In the genomic region with DNA sequence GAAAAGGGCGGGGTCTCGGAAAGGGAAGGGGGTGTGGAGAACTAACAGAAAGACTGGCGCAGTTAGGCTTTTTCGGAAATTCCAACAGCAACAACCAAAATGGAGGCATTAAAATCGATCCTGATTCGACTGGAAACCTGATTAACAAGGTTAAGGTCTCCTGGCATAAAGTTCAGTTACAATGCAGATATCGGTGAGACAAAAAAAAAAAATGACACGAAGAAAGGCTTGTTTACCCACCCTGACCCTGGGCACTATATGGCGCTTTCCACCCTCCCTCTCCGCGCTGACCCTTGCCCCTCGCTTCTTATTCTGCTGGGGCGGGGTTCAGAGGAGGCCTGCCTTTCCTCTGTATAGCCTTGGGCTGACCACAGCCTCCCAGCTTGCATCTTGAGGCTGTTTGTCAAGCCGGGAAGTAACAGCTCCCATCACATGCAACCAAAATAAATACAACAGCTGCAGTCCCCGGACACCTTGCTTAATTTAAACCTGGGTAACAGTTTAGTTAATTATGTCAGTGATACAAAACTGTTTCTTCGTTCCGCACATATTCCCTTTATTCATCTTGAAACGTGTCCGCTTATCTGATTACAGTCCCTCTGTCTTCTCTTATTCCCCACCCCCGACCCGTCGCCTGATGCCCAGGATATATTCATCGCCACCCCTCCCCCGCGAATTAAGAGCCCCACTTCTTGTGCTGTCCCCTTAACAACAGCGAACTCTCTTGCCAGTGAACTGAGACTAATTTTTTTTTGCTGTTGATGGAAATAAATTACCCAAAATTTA, we compare ENCODE assay signal across 1 cellular context.
TF ChIP-seq lines count a peak whose summit lies in the region.

No MANE protein-coding gene starts in this region.

TF ChIP-seq in HepG2, 621 proteins besides CTCF, POLR2A, EP300 and RAD21 (continued from another document and continues in another):
- TF ChIP-seq, protein P1, sequence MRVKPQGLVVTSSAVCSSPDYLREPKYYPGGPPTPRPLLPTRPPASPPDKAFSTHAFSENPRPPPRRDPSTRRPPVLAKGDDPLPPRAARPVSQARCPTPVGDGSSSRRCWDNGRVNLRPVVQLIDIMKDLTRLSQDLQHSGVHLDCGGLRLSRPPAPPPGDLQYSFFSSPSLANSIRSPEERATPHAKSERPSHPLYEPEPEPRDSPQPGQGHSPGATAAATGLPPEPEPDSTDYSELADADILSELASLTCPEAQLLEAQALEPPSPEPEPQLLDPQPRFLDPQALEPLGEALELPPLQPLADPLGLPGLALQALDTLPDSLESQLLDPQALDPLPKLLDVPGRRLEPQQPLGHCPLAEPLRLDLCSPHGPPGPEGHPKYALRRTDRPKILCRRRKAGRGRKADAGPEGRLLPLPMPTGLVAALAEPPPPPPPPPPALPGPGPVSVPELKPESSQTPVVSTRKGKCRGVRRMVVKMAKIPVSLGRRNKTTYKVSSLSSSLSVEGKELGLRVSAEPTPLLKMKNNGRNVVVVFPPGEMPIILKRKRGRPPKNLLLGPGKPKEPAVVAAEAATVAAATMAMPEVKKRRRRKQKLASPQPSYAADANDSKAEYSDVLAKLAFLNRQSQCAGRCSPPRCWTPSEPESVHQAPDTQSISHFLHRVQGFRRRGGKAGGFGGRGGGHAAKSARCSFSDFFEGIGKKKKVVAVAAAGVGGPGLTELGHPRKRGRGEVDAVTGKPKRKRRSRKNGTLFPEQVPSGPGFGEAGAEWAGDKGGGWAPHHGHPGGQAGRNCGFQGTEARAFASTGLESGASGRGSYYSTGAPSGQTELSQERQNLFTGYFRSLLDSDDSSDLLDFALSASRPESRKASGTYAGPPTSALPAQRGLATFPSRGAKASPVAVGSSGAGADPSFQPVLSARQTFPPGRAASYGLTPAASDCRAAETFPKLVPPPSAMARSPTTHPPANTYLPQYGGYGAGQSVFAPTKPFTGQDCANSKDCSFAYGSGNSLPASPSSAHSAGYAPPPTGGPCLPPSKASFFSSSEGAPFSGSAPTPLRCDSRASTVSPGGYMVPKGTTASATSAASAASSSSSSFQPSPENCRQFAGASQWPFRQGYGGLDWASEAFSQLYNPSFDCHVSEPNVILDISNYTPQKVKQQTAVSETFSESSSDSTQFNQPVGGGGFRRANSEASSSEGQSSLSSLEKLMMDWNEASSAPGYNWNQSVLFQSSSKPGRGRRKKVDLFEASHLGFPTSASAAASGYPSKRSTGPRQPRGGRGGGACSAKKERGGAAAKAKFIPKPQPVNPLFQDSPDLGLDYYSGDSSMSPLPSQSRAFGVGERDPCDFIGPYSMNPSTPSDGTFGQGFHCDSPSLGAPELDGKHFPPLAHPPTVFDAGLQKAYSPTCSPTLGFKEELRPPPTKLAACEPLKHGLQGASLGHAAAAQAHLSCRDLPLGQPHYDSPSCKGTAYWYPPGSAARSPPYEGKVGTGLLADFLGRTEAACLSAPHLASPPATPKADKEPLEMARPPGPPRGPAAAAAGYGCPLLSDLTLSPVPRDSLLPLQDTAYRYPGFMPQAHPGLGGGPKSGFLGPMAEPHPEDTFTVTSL (CRISPR knock-in tag; IDR thresholded peaks at IDR 0.05; ENCODE audit: borderline replicate concordance), result 0 out of 2 replicates have a peak, but pooled peaks have one; percentile 48
- peak; percentile 36 for TF ChIP-seq YY1 (IDR thresholded peaks at IDR 0.05; ENCODE audit: insufficient read depth, insufficient replicate concordance, low read depth, low read length)
- TF ChIP-seq TCF7L2 (IDR thresholded peaks at IDR 0.05; ENCODE audit: low read depth, low read length), result no peak
- no peak for TF ChIP-seq ASH2L (IDR thresholded peaks at IDR 0.05; ENCODE audit: insufficient read length, low read depth, low read length)
- TF ChIP-seq NFE2L1 (CRISPR knock-in tag; IDR thresholded peaks at IDR 0.05; ENCODE audit: borderline replicate concordance), result no peak
- TF ChIP-seq NFRKB (IDR thresholded peaks at IDR 0.05), result 0 out of 2 replicates have a peak, but pooled peaks have one; percentile 47
- TF ChIP-seq TCF7 (IDR thresholded peaks at IDR 0.05; ENCODE audit: low read depth), result no peak
- no peak for TF ChIP-seq CBFB (CRISPR knock-in tag; IDR thresholded peaks at IDR 0.05)
- TF ChIP-seq, protein P2, sequence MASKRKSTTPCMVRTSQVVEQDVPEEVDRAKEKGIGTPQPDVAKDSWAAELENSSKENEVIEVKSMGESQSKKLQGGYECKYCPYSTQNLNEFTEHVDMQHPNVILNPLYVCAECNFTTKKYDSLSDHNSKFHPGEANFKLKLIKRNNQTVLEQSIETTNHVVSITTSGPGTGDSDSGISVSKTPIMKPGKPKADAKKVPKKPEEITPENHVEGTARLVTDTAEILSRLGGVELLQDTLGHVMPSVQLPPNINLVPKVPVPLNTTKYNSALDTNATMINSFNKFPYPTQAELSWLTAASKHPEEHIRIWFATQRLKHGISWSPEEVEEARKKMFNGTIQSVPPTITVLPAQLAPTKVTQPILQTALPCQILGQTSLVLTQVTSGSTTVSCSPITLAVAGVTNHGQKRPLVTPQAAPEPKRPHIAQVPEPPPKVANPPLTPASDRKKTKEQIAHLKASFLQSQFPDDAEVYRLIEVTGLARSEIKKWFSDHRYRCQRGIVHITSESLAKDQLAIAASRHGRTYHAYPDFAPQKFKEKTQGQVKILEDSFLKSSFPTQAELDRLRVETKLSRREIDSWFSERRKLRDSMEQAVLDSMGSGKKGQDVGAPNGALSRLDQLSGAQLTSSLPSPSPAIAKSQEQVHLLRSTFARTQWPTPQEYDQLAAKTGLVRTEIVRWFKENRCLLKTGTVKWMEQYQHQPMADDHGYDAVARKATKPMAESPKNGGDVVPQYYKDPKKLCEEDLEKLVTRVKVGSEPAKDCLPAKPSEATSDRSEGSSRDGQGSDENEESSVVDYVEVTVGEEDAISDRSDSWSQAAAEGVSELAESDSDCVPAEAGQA (IDR thresholded peaks at IDR 0.05; ENCODE audit: low read depth), result peak; percentile 40; the same call in 1 of the 2 replicates
- TF ChIP-seq, protein P2 (CRISPR knock-in tag; IDR thresholded peaks at IDR 0.05; ENCODE audit: borderline replicate concordance), result no peak
- no peak for TF ChIP-seq ZNF543 (CRISPR knock-in tag; IDR thresholded peaks at IDR 0.05)
- 0 out of 2 replicates have a peak, but pooled peaks have one; percentile 48 for TF ChIP-seq ZFP90 (CRISPR knock-in tag; IDR thresholded peaks at IDR 0.05; ENCODE audit: borderline replicate concordance)
- TF ChIP-seq, protein P3, sequence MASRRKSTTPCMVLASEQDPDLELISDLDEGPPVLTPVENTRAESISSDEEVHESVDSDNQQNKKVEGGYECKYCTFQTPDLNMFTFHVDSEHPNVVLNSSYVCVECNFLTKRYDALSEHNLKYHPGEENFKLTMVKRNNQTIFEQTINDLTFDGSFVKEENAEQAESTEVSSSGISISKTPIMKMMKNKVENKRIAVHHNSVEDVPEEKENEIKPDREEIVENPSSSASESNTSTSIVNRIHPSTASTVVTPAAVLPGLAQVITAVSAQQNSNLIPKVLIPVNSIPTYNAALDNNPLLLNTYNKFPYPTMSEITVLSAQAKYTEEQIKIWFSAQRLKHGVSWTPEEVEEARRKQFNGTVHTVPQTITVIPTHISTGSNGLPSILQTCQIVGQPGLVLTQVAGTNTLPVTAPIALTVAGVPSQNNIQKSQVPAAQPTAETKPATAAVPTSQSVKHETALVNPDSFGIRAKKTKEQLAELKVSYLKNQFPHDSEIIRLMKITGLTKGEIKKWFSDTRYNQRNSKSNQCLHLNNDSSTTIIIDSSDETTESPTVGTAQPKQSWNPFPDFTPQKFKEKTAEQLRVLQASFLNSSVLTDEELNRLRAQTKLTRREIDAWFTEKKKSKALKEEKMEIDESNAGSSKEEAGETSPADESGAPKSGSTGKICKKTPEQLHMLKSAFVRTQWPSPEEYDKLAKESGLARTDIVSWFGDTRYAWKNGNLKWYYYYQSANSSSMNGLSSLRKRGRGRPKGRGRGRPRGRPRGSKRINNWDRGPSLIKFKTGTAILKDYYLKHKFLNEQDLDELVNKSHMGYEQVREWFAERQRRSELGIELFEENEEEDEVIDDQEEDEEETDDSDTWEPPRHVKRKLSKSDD (CRISPR knock-in tag; IDR thresholded peaks at IDR 0.05; ENCODE audit: low read depth), result no peak; the same call in 1 of the 2 replicates
- TF ChIP-seq, protein P4, sequence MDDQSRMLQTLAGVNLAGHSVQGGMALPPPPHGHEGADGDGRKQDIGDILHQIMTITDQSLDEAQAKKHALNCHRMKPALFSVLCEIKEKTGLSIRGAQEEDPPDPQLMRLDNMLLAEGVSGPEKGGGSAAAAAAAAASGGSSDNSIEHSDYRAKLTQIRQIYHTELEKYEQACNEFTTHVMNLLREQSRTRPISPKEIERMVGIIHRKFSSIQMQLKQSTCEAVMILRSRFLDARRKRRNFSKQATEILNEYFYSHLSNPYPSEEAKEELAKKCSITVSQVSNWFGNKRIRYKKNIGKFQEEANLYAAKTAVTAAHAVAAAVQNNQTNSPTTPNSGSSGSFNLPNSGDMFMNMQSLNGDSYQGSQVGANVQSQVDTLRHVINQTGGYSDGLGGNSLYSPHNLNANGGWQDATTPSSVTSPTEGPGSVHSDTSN (CRISPR knock-in tag; IDR thresholded peaks at IDR 0.05; ENCODE audit: borderline replicate concordance), result no peak
- no peak for TF ChIP-seq GATAD1 (CRISPR knock-in tag; IDR thresholded peaks at IDR 0.05)
- TF ChIP-seq, protein P5, sequence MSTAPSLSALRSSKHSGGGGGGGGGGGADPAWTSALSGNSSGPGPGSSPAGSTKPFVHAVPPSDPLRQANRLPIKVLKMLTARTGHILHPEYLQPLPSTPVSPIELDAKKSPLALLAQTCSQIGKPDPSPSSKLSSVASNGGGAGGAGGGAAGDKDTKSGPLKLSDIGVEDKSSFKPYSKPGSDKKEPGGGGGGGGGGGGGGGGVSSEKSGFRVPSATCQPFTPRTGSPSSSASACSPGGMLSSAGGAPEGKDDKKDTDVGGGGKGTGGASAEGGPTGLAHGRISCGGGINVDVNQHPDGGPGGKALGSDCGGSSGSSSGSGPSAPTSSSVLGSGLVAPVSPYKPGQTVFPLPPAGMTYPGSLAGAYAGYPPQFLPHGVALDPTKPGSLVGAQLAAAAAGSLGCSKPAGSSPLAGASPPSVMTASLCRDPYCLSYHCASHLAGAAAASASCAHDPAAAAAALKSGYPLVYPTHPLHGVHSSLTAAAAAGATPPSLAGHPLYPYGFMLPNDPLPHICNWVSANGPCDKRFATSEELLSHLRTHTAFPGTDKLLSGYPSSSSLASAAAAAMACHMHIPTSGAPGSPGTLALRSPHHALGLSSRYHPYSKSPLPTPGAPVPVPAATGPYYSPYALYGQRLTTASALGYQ (CRISPR knock-in tag; IDR thresholded peaks at IDR 0.05), result 0 out of 2 replicates have a peak, but pooled peaks have one; percentile 40
- peak; percentile 52 for TF ChIP-seq FOXO1 (CRISPR knock-in tag; IDR thresholded peaks at IDR 0.05)
- 0 out of 2 replicates have a peak, but pooled peaks have one; percentile 36 for TF ChIP-seq ZNF747 (CRISPR knock-in tag; IDR thresholded peaks at IDR 0.05; ENCODE audit: borderline replicate concordance)
- TF ChIP-seq, protein P6, sequence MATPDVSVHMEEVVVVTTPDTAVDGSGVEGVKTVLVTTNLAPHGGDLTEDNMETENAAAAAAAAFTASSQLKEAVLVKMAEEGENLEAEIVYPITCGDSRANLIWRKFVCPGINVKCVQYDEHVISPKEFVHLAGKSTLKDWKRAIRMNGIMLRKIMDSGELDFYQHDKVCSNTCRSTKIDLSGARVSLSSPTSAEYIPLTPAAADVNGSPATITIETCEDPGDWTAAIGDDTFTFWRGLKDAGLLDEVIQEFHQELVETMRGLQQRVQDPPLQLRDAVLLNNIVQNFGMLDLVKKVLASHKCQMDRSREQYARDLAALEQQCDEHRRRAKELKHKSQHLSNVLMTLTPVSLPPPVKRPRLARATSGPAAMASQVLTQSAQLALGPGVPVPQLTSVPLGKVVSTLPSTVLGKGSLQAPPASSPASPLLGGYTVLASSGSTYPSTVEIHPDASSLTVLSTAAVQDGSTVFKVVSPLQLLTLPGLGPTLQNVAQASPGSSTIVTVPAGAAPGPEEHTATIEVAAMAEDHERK (CRISPR knock-in tag; IDR thresholded peaks at IDR 0.05; ENCODE audit: low read depth), result no peak
- TF ChIP-seq, protein P7, sequence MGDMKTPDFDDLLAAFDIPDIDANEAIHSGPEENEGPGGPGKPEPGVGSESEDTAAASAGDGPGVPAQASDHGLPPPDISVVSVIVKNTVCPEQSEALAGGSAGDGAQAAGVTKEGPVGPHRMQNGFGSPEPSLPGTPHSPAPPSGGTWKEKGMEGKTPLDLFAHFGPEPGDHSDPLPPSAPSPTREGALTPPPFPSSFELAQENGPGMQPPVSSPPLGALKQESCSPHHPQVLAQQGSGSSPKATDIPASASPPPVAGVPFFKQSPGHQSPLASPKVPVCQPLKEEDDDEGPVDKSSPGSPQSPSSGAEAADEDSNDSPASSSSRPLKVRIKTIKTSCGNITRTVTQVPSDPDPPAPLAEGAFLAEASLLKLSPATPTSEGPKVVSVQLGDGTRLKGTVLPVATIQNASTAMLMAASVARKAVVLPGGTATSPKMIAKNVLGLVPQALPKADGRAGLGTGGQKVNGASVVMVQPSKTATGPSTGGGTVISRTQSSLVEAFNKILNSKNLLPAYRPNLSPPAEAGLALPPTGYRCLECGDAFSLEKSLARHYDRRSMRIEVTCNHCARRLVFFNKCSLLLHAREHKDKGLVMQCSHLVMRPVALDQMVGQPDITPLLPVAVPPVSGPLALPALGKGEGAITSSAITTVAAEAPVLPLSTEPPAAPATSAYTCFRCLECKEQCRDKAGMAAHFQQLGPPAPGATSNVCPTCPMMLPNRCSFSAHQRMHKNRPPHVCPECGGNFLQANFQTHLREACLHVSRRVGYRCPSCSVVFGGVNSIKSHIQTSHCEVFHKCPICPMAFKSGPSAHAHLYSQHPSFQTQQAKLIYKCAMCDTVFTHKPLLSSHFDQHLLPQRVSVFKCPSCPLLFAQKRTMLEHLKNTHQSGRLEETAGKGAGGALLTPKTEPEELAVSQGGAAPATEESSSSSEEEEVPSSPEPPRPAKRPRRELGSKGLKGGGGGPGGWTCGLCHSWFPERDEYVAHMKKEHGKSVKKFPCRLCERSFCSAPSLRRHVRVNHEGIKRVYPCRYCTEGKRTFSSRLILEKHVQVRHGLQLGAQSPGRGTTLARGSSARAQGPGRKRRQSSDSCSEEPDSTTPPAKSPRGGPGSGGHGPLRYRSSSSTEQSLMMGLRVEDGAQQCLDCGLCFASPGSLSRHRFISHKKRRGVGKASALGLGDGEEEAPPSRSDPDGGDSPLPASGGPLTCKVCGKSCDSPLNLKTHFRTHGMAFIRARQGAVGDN (CRISPR knock-in tag; IDR thresholded peaks at IDR 0.05), result no peak
- peak; percentile 4; the same call in 1 of the 2 replicates for TF ChIP-seq POGZ (CRISPR knock-in tag; IDR thresholded peaks at IDR 0.05)
- TF ChIP-seq FOXA3 (CRISPR knock-in tag; IDR thresholded peaks at IDR 0.05), result peak; percentile 72
- TF ChIP-seq ISL2 (CRISPR knock-in tag; IDR thresholded peaks at IDR 0.05), result peak; percentile 42; the same call in 1 of the 2 replicates
- TF ChIP-seq ONECUT2 (CRISPR knock-in tag; IDR thresholded peaks at IDR 0.05), result peak; percentile 67; the same call in 1 of the 2 replicates
- TF ChIP-seq HOXA7 (CRISPR knock-in tag; IDR thresholded peaks at IDR 0.05), result no peak
